9 cellular contexts compared by ENCODE assay signal in genomic region chrX:66638591-66639500, GRCh38. TPM values are rescaled to one million over a fixed set of nuclear protein-coding genes. Genes with fewer than 3 reads are reported as not detected.
DNase-seq lines count a peak whose midpoint lies in the region; ATAC-seq and TF ChIP-seq lines count a peak whose summit lies in the region.
"Had no signal": no experiment of that assay in that cellular context is flagged by ENCODE, and none has a peak within 500 bp of the region (broad histone marks: within the 10 kb centered on the region; RNA-seq: fewer than 3 reads in every experiment).

Gene EDA2R, minus strand, starts transcription at chrX:66639078. Its CDS starts 23,058 bp downstream, at chrX:66616020.

- no peak within 1 kb of the TSS for H3K27ac ChIP-seq in CD4-positive, CD25-positive, alpha-beta regulatory T cell (ENCODE audit: insufficient read depth, low read length, poor library complexity, severe bottlenecking)
- peak within 1 kb of the TSS; percentile 44 for H3K27ac ChIP-seq in tibial artery
- H3K27ac ChIP-seq: SK-N-MC had no signal

- H3K36me3 Mint-ChIP-seq in CD4-positive, CD25-positive, alpha-beta regulatory T cell, result no peaks in the 10 kb centered on the region
- H3K36me3 Mint-ChIP-seq in activated B cell treated with CpG ODN at 0.5 μM for 24 hours (ENCODE audit: low read depth), result no peaks in the 10 kb centered on the region
- no peaks in the 10 kb centered on the region for H3K36me3 Mint-ChIP-seq in naive thymus-derived CD8-positive, alpha-beta T cell

- intact Hi-C loops in activated B cell treated with CpG ODN at 0.5 μM for 24 hours (cut with micrococcal nuclease) (no loop called here), tibial artery (cut with DNase I; ENCODE audit: low total_unique reads) (no loop called here)

- no peaks in the 10 kb centered on the region for H3K27me3 ChIP-seq in CD4-positive, CD25-positive, alpha-beta regulatory T cell (ENCODE audit: control insufficient read depth, insufficient read depth, low read length)
- no peaks in the 10 kb centered on the region for H3K27me3 ChIP-seq in tibial artery

- DNase-seq in CD4-positive, CD25-positive, alpha-beta regulatory T cell, result peak in 2 of 3 donors; percentile 3 to 54
- peak; percentile 5 for DNase-seq in GM19240 (ENCODE audit: insufficient read length, low spot score)
- DNase-seq in activated B cell treated with CpG ODN at 0.5 μM for 24 hours, result no peak
- peak; percentile 43 for DNase-seq in epithelial cell of proximal tubule (ENCODE audit: low read depth)
- peak in 5 of 10 donors; percentile 1 to 56 (median 16) for DNase-seq in naive thymus-derived CD8-positive, alpha-beta T cell
- peak in 1 of 2 donors; percentile 64 for DNase-seq in tibial artery
- no peak for DNase-seq in T-helper 9 cell

- H3K9me3 ChIP-seq in CD4-positive, CD25-positive, alpha-beta regulatory T cell (ENCODE audit: control insufficient read depth in 2 of 2, low read length in 2 of 2), result no peaks in the 10 kb centered on the region
- no peaks in the 10 kb centered on the region for H3K9me3 ChIP-seq in tibial artery

- no peak for TF ChIP-seq CTCF in activated B cell treated with CpG ODN at 0.5 μM for 24 hours (IDR thresholded peaks at IDR 0.05)
- TF ChIP-seq CTCF in epithelial cell of proximal tubule (conservative IDR thresholded peaks at IDR 0.05; ENCODE audit: low read depth, low read length), result no peak
- no peak for TF ChIP-seq CTCF in tibial artery (IDR thresholded peaks at IDR 0.05)

- no peaks in the 10 kb centered on the region for H3K27me3 Mint-ChIP-seq in CD4-positive, CD25-positive, alpha-beta regulatory T cell
- no peaks in the 10 kb centered on the region for H3K27me3 Mint-ChIP-seq in activated B cell treated with CpG ODN at 0.5 μM for 24 hours
- H3K27me3 Mint-ChIP-seq in naive thymus-derived CD8-positive, alpha-beta T cell, result peaks cover 0 to 11% (median 0%) of the 10 kb centered on the region in 5 donors

- CTCF ChIA-PET in activated B cell treated with CpG ODN at 0.5 μM for 24 hours (lab: Charles Lee), result no interaction called here

- H3K4me3 Mint-ChIP-seq in CD4-positive, CD25-positive, alpha-beta regulatory T cell, result peak within 1 kb of the TSS in 3 of 4 donors; percentile 40 to 68 (median 41)
- H3K4me3 Mint-ChIP-seq in activated B cell treated with CpG ODN at 0.5 μM for 24 hours, result peak within 1 kb of the TSS; percentile 84
- peak within 1 kb of the TSS; percentile 65 to 83 (median 78) for H3K4me3 Mint-ChIP-seq in naive thymus-derived CD8-positive, alpha-beta T cell

- peaks cover 0 to 1% (median 0%) of the 10 kb centered on the region in 7 donors for H3K9me3 Mint-ChIP-seq in CD4-positive, CD25-positive, alpha-beta regulatory T cell
- no peaks in the 10 kb centered on the region for H3K9me3 Mint-ChIP-seq in activated B cell treated with CpG ODN at 0.5 μM for 24 hours
- H3K9me3 Mint-ChIP-seq in naive thymus-derived CD8-positive, alpha-beta T cell, result no peaks in the 10 kb centered on the region

- no peak for ATAC-seq in CD4-positive, CD25-positive, alpha-beta regulatory T cell (ENCODE audit: low read depth in 2 of 2)
- ATAC-seq in HG03175 (IDR thresholded peaks at IDR 0.05; ENCODE audit: unreplicated experiment) (peak; percentile 92), activated B cell treated with CpG ODN at 0.5 μM for 24 hours (ENCODE audit: low read depth) (peak; percentile 69)
- peak; percentile 79 to 81 for ATAC-seq in naive thymus-derived CD8-positive, alpha-beta T cell

- H3K4me1 Mint-ChIP-seq in CD4-positive, CD25-positive, alpha-beta regulatory T cell, result no peaks in the 10 kb centered on the region
- H3K4me1 Mint-ChIP-seq in activated B cell treated with CpG ODN at 0.5 μM for 24 hours, result peaks cover 12% of the 10 kb centered on the region
- peaks cover 4 to 11% (median 9%) of the 10 kb centered on the region in 4 donors for H3K4me1 Mint-ChIP-seq in naive thymus-derived CD8-positive, alpha-beta T cell

- H3K36me3 ChIP-seq in CD4-positive, CD25-positive, alpha-beta regulatory T cell (ENCODE audit: control insufficient read depth, insufficient read depth, low read length), result no peaks in the 10 kb centered on the region
- no peaks in the 10 kb centered on the region for H3K36me3 ChIP-seq in tibial artery

- POLR2A ChIA-PET in activated B cell treated with CpG ODN at 0.5 μM for 24 hours (lab: Charles Lee), result no interaction called here
- POLR2A ChIA-PET in naive thymus-derived CD8-positive, alpha-beta T cell (lab: Charles Lee), result no interaction called here

- no peaks in the 10 kb centered on the region for H3K4me1 ChIP-seq in CD4-positive, CD25-positive, alpha-beta regulatory T cell (ENCODE audit: control insufficient read depth, insufficient read depth, low read length, poor library complexity, severe bottlenecking)
- peaks cover 0 to 5% (median 0%) of the 10 kb centered on the region in 4 donors for H3K4me1 ChIP-seq in tibial artery

- H3K4me3 ChIP-seq in CD4-positive, CD25-positive, alpha-beta regulatory T cell (ENCODE audit: low read depth, low read length), result no peak within 1 kb of the TSS
- H3K4me3 ChIP-seq in epithelial cell of proximal tubule (ENCODE audit: low read depth, low read length) (peak within 1 kb of the TSS; percentile 64), tibial artery (peak within 1 kb of the TSS; percentile 51 to 54)
- H3K4me3 ChIP-seq: SK-N-MC had no signal

- peak within 1 kb of the TSS in 1 of 3 donors; percentile 20 for H3K27ac Mint-ChIP-seq in CD4-positive, CD25-positive, alpha-beta regulatory T cell
- no peak within 1 kb of the TSS for H3K27ac Mint-ChIP-seq in activated B cell treated with CpG ODN at 0.5 μM for 24 hours
- H3K27ac Mint-ChIP-seq in naive thymus-derived CD8-positive, alpha-beta T cell, result peak within 1 kb of the TSS in 5 of 10 donors; percentile 9 to 56 (median 12)

RNA-seq across cellular contexts. Expression of gene EDA2R, which starts in this region (rescaled TPM):
- not detected for total RNA-seq in CD4-positive, CD25-positive, alpha-beta regulatory T cell
- polyA plus RNA-seq in CD4-positive, CD25-positive, alpha-beta regulatory T cell, result not detected
- 0.15 and 0.27 TPM in 2 replicates for total RNA-seq in activated B cell treated with CpG ODN at 0.5 μM for 24 hours
- total RNA-seq in epithelial cell of proximal tubule, result 1.0 and 3.9 TPM in 2 replicates
- total RNA-seq in naive thymus-derived CD8-positive, alpha-beta T cell, result under 1 TPM; 0.31 to 0.44 TPM
- polyA plus RNA-seq in naive thymus-derived CD8-positive, alpha-beta T cell, result under 1 TPM in 1 of 3 donors, not detected in 2; 0.20 TPM

Comparison
In these comparisons a context has a peak if more than half of its experiments do, and no peak if none do; other contexts are left out.
1. Peak in DNase-seq in CD4-positive, CD25-positive, alpha-beta regulatory T cell; RNA of the gene not detected or under 1 TPM.
2. Peak in ATAC-seq in activated B cell treated with CpG ODN at 0.5 μM for 24 hours; RNA of the gene not detected or under 1 TPM.
3. Peak in ATAC-seq in naive thymus-derived CD8-positive, alpha-beta T cell; RNA of the gene not detected or under 1 TPM.
4. DNase-seq: peak in GM19240 (single experiment) and epithelial cell of proximal tubule (single experiment); none in activated B cell treated with CpG ODN at 0.5 μM for 24 hours (single experiment) and T-helper 9 cell (single experiment).
5. Peak in every context shown above with its lines, with median percentiles within 50 percentile points of each other: H3K4me3 Mint-ChIP-seq.